ENCODE assay signal across 8 cellular contexts in the genomic region with DNA sequence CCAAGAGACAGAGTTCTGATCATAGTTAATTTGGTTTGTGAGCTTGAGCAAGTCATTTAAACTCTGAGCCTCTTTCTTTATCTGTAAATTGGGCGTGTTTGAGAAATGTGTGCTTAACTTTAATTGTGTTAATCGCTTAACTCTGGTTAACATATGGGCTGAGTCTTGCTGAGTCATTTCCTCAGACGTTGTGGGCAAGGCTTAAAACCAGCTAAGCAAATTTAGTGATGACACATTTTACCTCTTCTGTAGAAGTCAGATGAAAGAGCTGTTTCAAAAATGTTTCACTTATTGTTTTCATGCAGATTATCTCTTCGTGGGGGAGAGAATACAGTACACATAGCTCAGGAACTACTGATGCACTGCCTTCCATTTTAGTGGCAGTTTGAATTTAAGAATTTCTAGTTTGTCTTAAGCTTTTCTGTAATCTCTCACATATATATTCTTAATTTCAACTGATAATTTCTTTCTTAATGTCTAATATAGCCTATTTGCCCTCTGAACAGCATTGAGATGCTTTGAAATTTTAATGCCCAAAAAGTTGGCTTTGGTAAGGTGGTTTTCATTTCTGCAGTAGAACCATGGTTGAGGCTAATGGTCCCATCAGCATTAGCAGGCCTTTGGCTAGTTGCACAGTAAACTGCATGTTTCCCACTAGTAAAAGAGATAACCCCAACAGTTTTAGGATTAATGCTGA. TPM values are rescaled to one million over a fixed set of nuclear protein-coding genes. Genes with fewer than 3 reads are reported as not detected.
DNase-seq lines count a peak whose midpoint lies in the region; ATAC-seq and TF ChIP-seq lines count a peak whose summit lies in the region.

No MANE protein-coding gene starts in this region.

- intact Hi-C loops in activated CD4-positive, alpha-beta T cell treated with anti-CD3 and anti-CD28 coated beads, Interleukin-2, amount 10 ng/mL, durations not matched to agents 24 days and 14 days (cut with micrococcal nuclease), result loop anchor here (1.0 to 10.0 kb wide), 3 partner anchors 18 to 194 kb away; partner anchors contain the start of genes ASXL2 and RAB10

- H4K20me1 ChIP-seq in GM23338 (replicated peaks; ENCODE audit: insufficient read depth), result no peaks in the 10 kb centered on the region; the same call in 1 of the 2 replicates

- H3K36me3 ChIP-seq in GM23338 (ENCODE audit: insufficient read depth), result no peaks in the 10 kb centered on the region

- no peaks in the 10 kb centered on the region for H3K9me3 Mint-ChIP-seq in GM23338
- no peaks in the 10 kb centered on the region for H3K9me3 Mint-ChIP-seq in activated CD4-positive, alpha-beta T cell treated with anti-CD3 and anti-CD28 coated beads, Interleukin-2, amount 10 ng/mL, durations not matched to agents 24 days and 14 days

- peaks cover 11% of the 10 kb centered on the region for H3K36me3 Mint-ChIP-seq in GM23338 (ENCODE audit: low read depth)
- peaks cover 19% of the 10 kb centered on the region for H3K36me3 Mint-ChIP-seq in activated CD4-positive, alpha-beta T cell treated with anti-CD3 and anti-CD28 coated beads, Interleukin-2, amount 10 ng/mL, durations not matched to agents 24 days and 14 days (ENCODE audit: low read depth)

- peaks cover 26% of the 10 kb centered on the region for H3K4me1 ChIP-seq in GM23338 (ENCODE audit: insufficient read depth)

- H3K4me2 ChIP-seq in GM23338, result peak overlapping the region; percentile 37

- H3K27me3 ChIP-seq in GM23338 (ENCODE audit: insufficient read depth), result no peaks in the 10 kb centered on the region

- H3K79me2 ChIP-seq in GM23338 (replicated peaks; ENCODE audit: insufficient read depth), result peaks cover 100% of the 10 kb centered on the region

- H3K4me1 Mint-ChIP-seq in GM23338, result peaks cover 45% of the 10 kb centered on the region
- peaks cover 46% of the 10 kb centered on the region for H3K4me1 Mint-ChIP-seq in activated CD4-positive, alpha-beta T cell treated with anti-CD3 and anti-CD28 coated beads, Interleukin-2, amount 10 ng/mL, durations not matched to agents 24 days and 14 days

- 0 out of 2 replicates have a peak, but pooled peaks cover 5% of the 10 kb centered on the region for H3F3A ChIP-seq in GM23338 (replicated peaks; ENCODE audit: low read depth)

- 0 out of 3 replicates have a peak overlapping the region, but pooled peaks have one; percentile 10 for H3K4me3 Mint-ChIP-seq in GM23338
- H3K4me3 Mint-ChIP-seq in activated CD4-positive, alpha-beta T cell treated with anti-CD3 and anti-CD28 coated beads, Interleukin-2, amount 10 ng/mL, durations not matched to agents 24 days and 14 days, result peak overlapping the region; percentile 58

- H3K27me3 Mint-ChIP-seq in GM23338 (ENCODE audit: insufficient read depth, low read depth, poor library complexity), result peaks cover 3% of the 10 kb centered on the region
- no peaks in the 10 kb centered on the region for H3K27me3 Mint-ChIP-seq in activated CD4-positive, alpha-beta T cell treated with anti-CD3 and anti-CD28 coated beads, Interleukin-2, amount 10 ng/mL, durations not matched to agents 24 days and 14 days

- no peak for TF ChIP-seq CTCF in GM23338 (conservative IDR thresholded peaks at IDR 0.05; ENCODE audit: low read depth in 2 of 2)
- no peak for TF ChIP-seq CTCF in fibroblast of the aortic adventitia (IDR thresholded peaks at IDR 0.05; ENCODE audit: insufficient read depth, low read length)

- peak overlapping the region; percentile 90 for H3K27ac Mint-ChIP-seq in GM23338
- peak overlapping the region; percentile 89 for H3K27ac Mint-ChIP-seq in activated CD4-positive, alpha-beta T cell treated with anti-CD3 and anti-CD28 coated beads, Interleukin-2, amount 10 ng/mL, durations not matched to agents 24 days and 14 days

- peak overlapping the region; percentile 51; the same call in 1 of the 2 replicates for H3K27ac ChIP-seq in GM23338 (ENCODE audit: low read depth)

- no peak; the same call in 2 of the 3 replicates for ATAC-seq in GM23338

- no peak overlapping the region for H2AFZ ChIP-seq in GM23338

- H3K4me3 ChIP-seq in GM23338, result no peak overlapping the region
- H3K4me3 ChIP-seq in fibroblast of the aortic adventitia (ENCODE audit: low read depth, low read length), result no peak overlapping the region

- H3K9me2 ChIP-seq in GM23338 (ENCODE audit: insufficient read depth), result no peaks in the 10 kb centered on the region

- peak; percentile 29 for DNase-seq in NK-92 treated with Interleukin-12 subunit alpha and Interleukin-12 subunit beta, amount 100 ng/mL, for 24 hours (lab: John Stamatoyannopoulos, UW)
- DNase-seq in NK-92 (lab: John Stamatoyannopoulos, UW; ENCODE audit: unreplicated experiment) (no peak), GM23338 (ENCODE audit: low spot score) (peak; percentile 52), Kasumi-1 (lab: John Stamatoyannopoulos, UW) (peak; percentile 66 to 69), fibroblast of the aortic adventitia (ENCODE audit: low read depth) (peak; percentile 85), SHP77 (lab: John Stamatoyannopoulos, UW) (no peak)
- peak; percentile 87 for DNase-seq in activated CD4-positive, alpha-beta T cell treated with anti-CD3 and anti-CD28 coated beads, Interleukin-2, amount 10 ng/mL, durations not matched to agents 24 days and 14 days
- DNase-seq in stimulated activated CD4-positive, alpha-beta T cell treated with anti-CD3 and anti-CD28 coated beads, Interleukin-1b, Interleukin-23, amount 100 ng/mL, for 48 hours, result peak; percentile 58

TF ChIP-seq in GM23338, 12 proteins besides CTCF, POLR2A, EP300 and RAD21 (continues in another document):
- no peak for TF ChIP-seq REST (IDR thresholded peaks at IDR 0.05; ENCODE audit: unreplicated experiment)

RNA-seq across cellular contexts. Expression of gene RAB10, which starts 34.9 kb away (rescaled TPM):
- total RNA-seq in GM23338 (2014; rRNA removed; shearing (Covaris generic)), result 102 and 116 TPM in 2 replicates
- 119 and 143 TPM in 2 replicates for polyA plus RNA-seq in GM23338 (2016; fragmentation: Nextera tagmentation; extraction: Ambion mirVana)
- 133 and 141 TPM in 2 replicates for total RNA-seq in activated CD4-positive, alpha-beta T cell treated with anti-CD3 and anti-CD28 coated beads, Interleukin-2, amount 10 ng/mL, durations not matched to agents 24 days and 14 days
- 234 and 357 TPM in 2 replicates for total RNA-seq in fibroblast of the aortic adventitia (ENCODE audit: low replicate concordance)

Comparison
In these comparisons a context has a peak if more than half of its experiments do, and no peak if none do; other contexts are left out.
1. DNase-seq: peak in NK-92 treated with Interleukin-12 subunit alpha and Interleukin-12 subunit beta, amount 100 ng/mL, for 24 hours (single experiment), GM23338 (single experiment), Kasumi-1 (2 of 2), activated CD4-positive, alpha-beta T cell treated with anti-CD3 and anti-CD28 coated beads, Interleukin-2, amount 10 ng/mL, durations not matched to agents 24 days and 14 days (single experiment), fibroblast of the aortic adventitia (single experiment) and stimulated activated CD4-positive, alpha-beta T cell treated with anti-CD3 and anti-CD28 coated beads, Interleukin-1b, Interleukin-23, amount 100 ng/mL, for 48 hours (single experiment); none in NK-92 (single experiment) and SHP77 (0 of 2).